ENCODE assay signal across 3 cellular contexts in genomic region chr14:34463598-34463961, GRCh38.
TF ChIP-seq lines count a peak whose summit lies in the region.

No MANE protein-coding gene starts in this region.

TF ChIP-seq in HepG2, 621 proteins besides CTCF, POLR2A, EP300 and RAD21 (continues in another document):
- peak; percentile 73; the same call in 1 of the 2 replicates for TF ChIP-seq SOX6 (IDR thresholded peaks at IDR 0.05)
- TF ChIP-seq SOX6 (CRISPR knock-in tag; IDR thresholded peaks at IDR 0.05): no peak
- TF ChIP-seq GMEB1 (CRISPR knock-in tag; IDR thresholded peaks at IDR 0.05; ENCODE audit: borderline replicate concordance): no peak
- peak; percentile 96 for TF ChIP-seq ZNF282 (IDR thresholded peaks at IDR 0.05; ENCODE audit: partially characterized antibody)
- TF ChIP-seq ZBTB1 (CRISPR knock-in tag; IDR thresholded peaks at IDR 0.05; ENCODE audit: borderline replicate concordance): no peak
- TF ChIP-seq JUNB (CRISPR knock-in tag; IDR thresholded peaks at IDR 0.05; ENCODE audit: borderline replicate concordance): no peak
- peak; percentile 33; the same call in 1 of the 2 replicates for TF ChIP-seq IKZF1 (IDR thresholded peaks at IDR 0.05)
- no peak for TF ChIP-seq NFE2L1 (CRISPR knock-in tag; IDR thresholded peaks at IDR 0.05; ENCODE audit: borderline replicate concordance)
- TF ChIP-seq ZNF280D (CRISPR knock-in tag; IDR thresholded peaks at IDR 0.05): 0 out of 2 replicates have a peak, but pooled peaks have one; percentile 58
- TF ChIP-seq TEAD3 (CRISPR knock-in tag; optimal IDR thresholded peaks at IDR 0.05; ENCODE audit: borderline replicate concordance): peak; percentile 29
- TF ChIP-seq ZNF24 (IDR thresholded peaks at IDR 0.05): 0 out of 2 replicates have a peak, but pooled peaks have one; percentile 20
- 0 out of 2 replicates have a peak, but pooled peaks have one; percentile 80 for TF ChIP-seq TRIM22 (IDR thresholded peaks at IDR 0.05)
- TF ChIP-seq PLRG1 (conservative IDR thresholded peaks at IDR 0.05): 0 out of 2 replicates have a peak, but pooled peaks have one; percentile 79
- TF ChIP-seq MYNN (CRISPR knock-in tag; IDR thresholded peaks at IDR 0.05; ENCODE audit: low read depth): no peak
- TF ChIP-seq ZMYM3 (CRISPR knock-in tag; IDR thresholded peaks at IDR 0.05): 0 out of 2 replicates have a peak, but pooled peaks have one; percentile 31

TF ChIP-seq in HEK293, 187 proteins besides CTCF, POLR2A, EP300 and RAD21:
- TF ChIP-seq PRDM1 (tag by site-specific recombination; IDR thresholded peaks at IDR 0.05) (peak; percentile 32; the same call in 1 of the 2 replicates), ZIC2 (tag by site-specific recombination; IDR thresholded peaks at IDR 0.05) (no peak), ZNF140 (tag by site-specific recombination; IDR thresholded peaks at IDR 0.05) (no peak), ZNF175 (tag by site-specific recombination; IDR thresholded peaks at IDR 0.05) (no peak)

TF ChIP-seq in H1, 55 proteins besides CTCF, POLR2A, EP300 and RAD21:
- TF ChIP-seq CREB1 (IDR thresholded peaks at IDR 0.05): no peak
